19 cellular contexts compared by ENCODE assay signal in genomic region chr10:89523274-89523673, GRCh38. TPM values are rescaled to one million over a fixed set of nuclear protein-coding genes. Genes with fewer than 3 reads are reported as not detected.
DNase-seq lines count a peak whose midpoint lies in the region; ATAC-seq, FAIRE-seq and TF ChIP-seq lines count a peak whose summit lies in the region.
"Had no signal": no experiment of that assay in that cellular context is flagged by ENCODE, and none has a peak within 500 bp of the region (broad histone marks: within the 10 kb centered on the region; RNA-seq: fewer than 3 reads in every experiment).

No MANE protein-coding gene starts in this region.

- no peaks in the 10 kb centered on the region for H3K9me3 ChIP-seq in heart right ventricle
- H3K9me3 ChIP-seq in body of pancreas, result no peaks in the 10 kb centered on the region
- H3K9me3 ChIP-seq in kidney (ENCODE audit: control insufficient read depth in 1 of 2, low read length in 2 of 2), result no peaks in the 10 kb centered on the region

- H3K36me3 ChIP-seq in heart right ventricle (no peaks in the 10 kb centered on the region), body of pancreas (replicated peaks in 1 of 2; ENCODE audit: insufficient read depth in 1 of 2, low read depth in 2 of 2) (no peaks in the 10 kb centered on the region), kidney (ENCODE audit: control insufficient read depth in 1 of 2, insufficient read depth in 2 of 2, low read length in 2 of 2) (peaks cover 0 to 4% of the 10 kb centered on the region in 2 donors)

- no peak for FAIRE-seq in kidney (lab: Jason Lieb, UNC)
- FAIRE-seq in H54 (lab: Jason Lieb, UNC), result no peak
- FAIRE-seq: GM12891, GM18507 had no signal

- DNase-seq in heart right ventricle (no peak), Right ventricle myocardium inferior (ENCODE audit: missing footprints) (no peak), body of pancreas (no peak), kidney (no peak), stromal cell of bone marrow (ENCODE audit: low read depth) (peak; percentile 21), H54 (ENCODE audit: insufficient read length, low spot score) (no peak), NCI-H2107 treated with DMSO at 0.1 percent for 48 hours (lab: John Stamatoyannopoulos, UW; ENCODE audit: unreplicated experiment) (no peak), AG08396 (ENCODE audit: low spot score) (no peak)
- DNase-seq: DMS 273 treated with DMSO at 0.1 percent for 48 hours, GF-D8, KG1, NCI-H1092 treated with DMSO at 0.1 percent for 48 hours, NCI-H2081 treated with DMSO at 0.1 percent for 48 hours, NCI-H524 had no signal

- TF ChIP-seq POLR2A in body of pancreas (IDR thresholded peaks at IDR 0.05) (no peak), H54 (IDR thresholded peaks at IDR 0.05; ENCODE audit: low read depth, low read length) (no peak)

- peak overlapping the region in 7 of 10 donors; percentile 1 to 92 (median 33) for H3K27ac ChIP-seq in heart right ventricle
- peak overlapping the region; percentile 46 to 96 (median 90) for H3K27ac ChIP-seq in body of pancreas
- peak overlapping the region; percentile 9 to 18 for H3K27ac ChIP-seq in kidney (ENCODE audit: low read depth in 2 of 2, low read length in 2 of 2)
- H3K27ac ChIP-seq: C4-2B had no signal

- no peaks in the 10 kb centered on the region for H3K27me3 ChIP-seq in heart right ventricle
- H3K27me3 ChIP-seq in body of pancreas, result no peaks in the 10 kb centered on the region

- H3K4me1 ChIP-seq in heart right ventricle (peaks cover 0 to 64% (median 16%) of the 10 kb centered on the region in 9 donors), body of pancreas (peaks cover 95% of the 10 kb centered on the region), kidney (ENCODE audit: control insufficient read depth in 1 of 2, insufficient read depth in 1 of 2, low read depth in 1 of 2, low read length in 2 of 2) (peaks cover 12 to 48% of the 10 kb centered on the region in 2 donors)

- intact Hi-C loops in heart right ventricle (cut with DNase I), result no loop called here
- intact Hi-C loops in Right ventricle myocardium inferior (cut with DNase I), result no loop called here
- intact Hi-C loops in body of pancreas (cut with DNase I), result no loop called here
- intact Hi-C loops in kidney (cut with DNase I), result no loop called here

- ATAC-seq in heart right ventricle, result no peak
- no peak for ATAC-seq in Right ventricle myocardium inferior
- peak; percentile 53 for ATAC-seq in body of pancreas
- ATAC-seq: HCT116, Panc1 had no signal

- no peak overlapping the region for H3K9ac ChIP-seq in kidney (ENCODE audit: low read length in 2 of 2)

- 76 to 91% methylated on average over 1 of the region's 1 CpG for WGBS in heart right ventricle, 2 donors
- 44 to 47% methylated on average over 1 of the region's 1 CpG for WGBS in body of pancreas, 2 donors

- TF ChIP-seq CTCF in heart right ventricle (IDR thresholded peaks at IDR 0.05) (no peak), body of pancreas (IDR thresholded peaks at IDR 0.05) (no peak), kidney (IDR thresholded peaks at IDR 0.05; ENCODE audit: borderline replicate concordance, extremely low read depth, insufficient read depth) (no peak)

- H3K4me3 ChIP-seq in heart right ventricle (no peak overlapping the region), body of pancreas (no peak overlapping the region), kidney (ENCODE audit: low read length in 2 of 2) (no peak overlapping the region)

RNA-seq across cellular contexts. Expression of gene SLC16A12, which starts 12.1 kb away (rescaled TPM):
- total RNA-seq in heart right ventricle (1 to 10 TPM; 1.8 to 3.6 (median 2.8) TPM), Right ventricle myocardium inferior (1.1 TPM), body of pancreas (10 to 100 TPM; 19.5 to 26.7 TPM), kidney (38.8 TPM)
- polyA plus RNA-seq in heart right ventricle (1 to 10 TPM; 1.9 to 2.3 TPM), kidney (ENCODE audit: insufficient read depth, low read depth, low replicate concordance) (19.0 TPM)

Comparison
In these comparisons a context has a peak if more than half of its experiments do, and no peak if none do; other contexts are left out.
1. H3K27ac ChIP-seq: peak in every context shown above with its lines; median percentile 90 in body of pancreas; 33 in heart right ventricle; 14 in kidney.